ENCODE assay signal across 34 cellular contexts in the genomic region with DNA sequence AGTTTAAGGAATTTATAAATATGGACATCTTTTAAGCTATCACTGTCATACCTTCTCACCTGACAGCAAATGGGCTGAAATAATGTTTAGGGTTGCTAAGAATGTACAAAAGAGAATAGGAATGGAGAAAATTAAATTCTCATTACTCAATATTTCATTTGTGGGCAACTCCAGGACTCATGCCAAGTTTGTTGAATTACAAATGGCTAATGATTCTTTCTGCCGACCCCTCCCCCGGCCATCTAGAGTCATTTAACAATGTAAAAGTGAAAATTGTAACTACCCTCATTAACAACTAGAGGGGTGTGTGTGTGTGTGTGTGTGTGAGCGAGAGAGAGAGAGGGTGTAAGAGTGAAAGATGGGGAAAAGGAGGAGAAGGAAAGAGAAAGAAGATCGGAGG.
"Had no signal": no experiment of that assay in that cellular context is flagged by ENCODE, and none has a peak within 500 bp of the region (broad histone marks: within the 10 kb centered on the region; RNA-seq: fewer than 3 reads in every experiment).

No MANE protein-coding gene starts in this region.

- H3K27me3 Mint-ChIP-seq: activated CD4-positive, alpha-beta T cell treated with anti-CD3 and anti-CD28 coated beads for 36 hours; activated CD4-positive, alpha-beta T cell treated with anti-CD3 and anti-CD28 coated beads, Interleukin-2, amount 10 ng/mL, durations not matched to agents 7 days and 5 days; activated CD8-positive, alpha-beta memory T cell treated with anti-CD3 and anti-CD28 coated beads, Interleukin-2, amount 10 ng/mL, durations not matched to agents 7 days and 5 days; activated naive CD4-positive, alpha-beta T cell treated with anti-CD3 and anti-CD28 coated beads, Interleukin-2, amount 10 ng/mL, durations not matched to agents 7 days and 5 days; activated naive CD8-positive, alpha-beta T cell; activated naive CD8-positive, alpha-beta T cell treated with anti-CD3 and anti-CD28 coated beads, Interleukin-2, amount 50 U/mL, for 24 hours had no signal

- H3K4me2 ChIP-seq: KMS-11, SK-N-SH had no signal

- H3K27ac ChIP-seq: body of pancreas, breast epithelium, KMS-11, SJSA1 had no signal

- DNase-seq: activated CD4-positive, alpha-beta T cell treated with anti-CD3 and anti-CD28 coated beads for 36 hours; activated CD4-positive, alpha-beta T cell treated with anti-CD3 and anti-CD28 coated beads, Interleukin-2, amount 10 ng/mL, durations not matched to agents 7 days and 5 days; activated CD4-positive, alpha-beta T cell treated with anti-CD3 and anti-CD28 coated beads, Interleukin-2, amount 50 U/mL, for 48 hours; activated CD8-positive, alpha-beta memory T cell treated with anti-CD3 and anti-CD28 coated beads, Interleukin-2, amount 10 ng/mL, durations not matched to agents 7 days and 5 days; activated CD8-positive, alpha-beta memory T cell treated with anti-CD3 and anti-CD28 coated beads, Interleukin-2, amount 50 U/mL, for 48 hours; activated effector memory CD4-positive, alpha-beta T cell treated with Interleukin-2 at 50 U/mL for 16 hours; activated naive CD4-positive, alpha-beta T cell treated with anti-CD3 and anti-CD28 coated beads, Interleukin-2, amount 10 ng/mL, durations not matched to agents 7 days and 5 days; activated naive CD8-positive, alpha-beta T cell treated with anti-CD3 and anti-CD28 coated beads, Interleukin-2, amount 50 U/mL, for 24 hours; activated T-cell treated with anti-CD3 and anti-CD28 coated beads, Interleukin-2, amount 50 U/mL, for 48 hours; anterior cingulate cortex; body of pancreas; MM.1S; MV-4-11; NCI-H1092; NCI-H1436 treated with DMSO at 0.1 percent for 48 hours; NCI-H1694 treated with DMSO at 0.1 percent for 48 hours; NCI-H2029; NCI-H2107; NCI-H2171; NCI-H2227 treated with DMSO at 0.1 percent for 48 hours; NCI-H446; NCI-H524; NCI-H69; RPMI8226; SHP77 treated with DMSO at 0.1 percent for 48 hours; SK-N-SH had no signal

- H3K27me3 ChIP-seq: body of pancreas, breast epithelium, SJSA1 had no signal

- H3K27ac Mint-ChIP-seq: activated CD4-positive, alpha-beta T cell treated with anti-CD3 and anti-CD28 coated beads for 36 hours; activated CD4-positive, alpha-beta T cell treated with anti-CD3 and anti-CD28 coated beads, Interleukin-2, amount 10 ng/mL, durations not matched to agents 7 days and 5 days; activated CD8-positive, alpha-beta memory T cell treated with anti-CD3 and anti-CD28 coated beads, Interleukin-2, amount 10 ng/mL, durations not matched to agents 7 days and 5 days; activated naive CD4-positive, alpha-beta T cell treated with anti-CD3 and anti-CD28 coated beads, Interleukin-2, amount 10 ng/mL, durations not matched to agents 7 days and 5 days; activated naive CD8-positive, alpha-beta T cell; activated naive CD8-positive, alpha-beta T cell treated with anti-CD3 and anti-CD28 coated beads, Interleukin-2, amount 50 U/mL, for 24 hours; T-helper 1 cell treated with Interleukin-12 subunit alpha and Interleukin-12 subunit beta and Interleukin-4 antibody, amounts not matched to agents 30 μg/mL and 1 μg/mL, for 36 hours; T-helper 2 cell treated with Interferon-gamma antibody and Interleukin-4, amounts not matched to agents 5 μg/mL and 100 μg/mL, for 36 hours had no signal

- H3K9me2 ChIP-seq: SK-N-SH had no signal

- H3K4me3 ChIP-seq: body of pancreas, breast epithelium, SJSA1 had no signal

- H3K4me1 Mint-ChIP-seq: activated CD4-positive, alpha-beta T cell treated with anti-CD3 and anti-CD28 coated beads for 36 hours; activated CD4-positive, alpha-beta T cell treated with anti-CD3 and anti-CD28 coated beads, Interleukin-2, amount 10 ng/mL, durations not matched to agents 7 days and 5 days; activated CD8-positive, alpha-beta memory T cell treated with anti-CD3 and anti-CD28 coated beads, Interleukin-2, amount 10 ng/mL, durations not matched to agents 7 days and 5 days; activated naive CD4-positive, alpha-beta T cell treated with anti-CD3 and anti-CD28 coated beads, Interleukin-2, amount 10 ng/mL, durations not matched to agents 7 days and 5 days; activated naive CD8-positive, alpha-beta T cell treated with anti-CD3 and anti-CD28 coated beads, Interleukin-2, amount 50 U/mL, for 24 hours had no signal

- H3K4me3 Mint-ChIP-seq: activated CD4-positive, alpha-beta T cell treated with anti-CD3 and anti-CD28 coated beads for 36 hours; activated CD4-positive, alpha-beta T cell treated with anti-CD3 and anti-CD28 coated beads, Interleukin-2, amount 10 ng/mL, durations not matched to agents 7 days and 5 days; activated CD8-positive, alpha-beta memory T cell treated with anti-CD3 and anti-CD28 coated beads, Interleukin-2, amount 10 ng/mL, durations not matched to agents 7 days and 5 days; activated naive CD4-positive, alpha-beta T cell treated with anti-CD3 and anti-CD28 coated beads, Interleukin-2, amount 10 ng/mL, durations not matched to agents 7 days and 5 days; activated naive CD8-positive, alpha-beta T cell; activated naive CD8-positive, alpha-beta T cell treated with anti-CD3 and anti-CD28 coated beads, Interleukin-2, amount 50 U/mL, for 24 hours; T-helper 1 cell treated with Interleukin-12 subunit alpha and Interleukin-12 subunit beta and Interleukin-4 antibody, amounts not matched to agents 30 μg/mL and 1 μg/mL, for 36 hours; T-helper 2 cell treated with Interferon-gamma antibody and Interleukin-4, amounts not matched to agents 5 μg/mL and 100 μg/mL, for 36 hours had no signal

- ATAC-seq: activated CD4-positive, CD25-positive, alpha-beta regulatory T cell treated with anti-CD3 and anti-CD28 coated beads, Interleukin-2, amount 50 U/mL, for 24 hours; activated CD8-positive, alpha-beta memory T cell treated with anti-CD3 and anti-CD28 coated beads, Interleukin-2, amount 10 ng/mL, durations not matched to agents 7 days and 5 days; activated naive CD8-positive, alpha-beta T cell treated with anti-CD3 and anti-CD28 coated beads, Interleukin-2, amount 50 U/mL, for 24 hours; body of pancreas; Panc1 had no signal

- H3K36me3 Mint-ChIP-seq: activated CD8-positive, alpha-beta memory T cell treated with anti-CD3 and anti-CD28 coated beads, Interleukin-2, amount 10 ng/mL, durations not matched to agents 7 days and 5 days; activated naive CD4-positive, alpha-beta T cell treated with anti-CD3 and anti-CD28 coated beads, Interleukin-2, amount 10 ng/mL, durations not matched to agents 7 days and 5 days; activated naive CD8-positive, alpha-beta T cell had no signal

- H3K36me3 ChIP-seq: breast epithelium, SJSA1 had no signal

- H3K4me1 ChIP-seq: breast epithelium, SJSA1 had no signal
